ENCODE assay signal across 13 cellular contexts in genomic region chr6:144637535-144637934, GRCh38.
DNase-seq lines count a peak whose midpoint lies in the region; ATAC-seq and TF ChIP-seq lines count a peak whose summit lies in the region.
"Had no signal": no experiment of that assay in that cellular context is flagged by ENCODE, and none has a peak within 500 bp of the region (broad histone marks: within the 10 kb centered on the region; RNA-seq: fewer than 3 reads in every experiment).

No MANE protein-coding gene starts in this region.

- DNase-seq in GF-D8 (lab: John Stamatoyannopoulos, UW): peak; percentile 11
- DNase-seq in MV-4-11 (lab: John Stamatoyannopoulos, UW): peak; percentile 78
- peak; percentile 69 for DNase-seq in NOMO-1 treated with dmso at 0.1 percent for 144 hours (lab: John Stamatoyannopoulos, UW; ENCODE audit: unreplicated experiment)
- no peak for DNase-seq in lung (ENCODE audit: low spot score)
- DNase-seq in inferior parietal cortex (ENCODE audit: extremely low spot score): no peak
- DNase-seq in NCI-H1436 (lab: John Stamatoyannopoulos, UW): no peak
- DNase-seq in esophagus squamous epithelium (lab: John Stamatoyannopoulos, UW): no peak
- DNase-seq: H9, NCI-H1417 treated with DMSO at 0.1 percent for 48 hours, NCI-H446, NCI-H82 had no signal

- H3K27ac ChIP-seq in lung (ENCODE audit: low read depth in 1 of 2, low read length in 1 of 2) (no peak overlapping the region), esophagus squamous epithelium (no peak overlapping the region)
- H3K27ac ChIP-seq: BLaER1, KMS-11 had no signal

- TF ChIP-seq POLR2A in esophagus squamous epithelium (IDR thresholded peaks at IDR 0.05): no peak

- H3K4me3 ChIP-seq in lung: no peak overlapping the region
- H3K4me3 ChIP-seq in esophagus squamous epithelium: no peak overlapping the region
- H3K4me3 ChIP-seq: BLaER1 had no signal

- intact Hi-C loops in esophagus squamous epithelium (cut with DNase I): no loop called here

- ATAC-seq in lung (ENCODE audit: insufficient read depth, low FRiP score): peak; percentile 53

- H3K4me1 ChIP-seq in lung (ENCODE audit: control insufficient read depth in 2 of 2, insufficient read depth in 2 of 2, low read length in 2 of 2) (peaks cover 3 to 12% of the 10 kb centered on the region in 2 donors), esophagus squamous epithelium (peaks cover 0 to 7% (median 0%) of the 10 kb centered on the region in 3 donors)
- H3K4me1 ChIP-seq: BLaER1 had no signal

- TF ChIP-seq CTCF in lung (IDR thresholded peaks at IDR 0.05; ENCODE audit: control extremely low read depth, extremely low read depth) (no peak), esophagus squamous epithelium (IDR thresholded peaks at IDR 0.05) (no peak)

- H3K9me3 ChIP-seq in lung (ENCODE audit: control insufficient read depth in 2 of 2, insufficient read depth in 1 of 2, low read length in 1 of 2): no peaks in the 10 kb centered on the region
- H3K9me3 ChIP-seq in esophagus squamous epithelium: no peaks in the 10 kb centered on the region
- H3K9me3 ChIP-seq: BLaER1 had no signal

- H3K27me3 ChIP-seq in lung (ENCODE audit: control insufficient read depth, insufficient read depth) (no peaks in the 10 kb centered on the region), esophagus squamous epithelium (no peaks in the 10 kb centered on the region)
- H3K27me3 ChIP-seq: BLaER1 had no signal

- no peaks in the 10 kb centered on the region for H3K36me3 ChIP-seq in lung (ENCODE audit: control insufficient read depth in 2 of 2, insufficient read depth in 2 of 2, low read length in 2 of 2)
- peaks cover 0 to 4% (median 0%) of the 10 kb centered on the region in 3 donors for H3K36me3 ChIP-seq in esophagus squamous epithelium
- H3K36me3 ChIP-seq: BLaER1 had no signal

- 45 to 67% methylated on average over 4 of the region's 4 CpGs for WGBS in lung, 2 donors
- 52 to 59% methylated on average over 4 of the region's 4 CpGs for WGBS in esophagus squamous epithelium, 2 donors

Comparison
In these comparisons a context has a peak if more than half of its experiments do, and no peak if none do; other contexts are left out.
1. DNase-seq: peak in GF-D8 (single experiment), MV-4-11 (single experiment) and NOMO-1 treated with dmso at 0.1 percent for 144 hours (single experiment); none in lung (single experiment), inferior parietal cortex (single experiment), NCI-H1436 (single experiment) and esophagus squamous epithelium (single experiment).